2 cellular contexts compared by ENCODE assay signal in genomic region chr6:150233797-150234399, GRCh38.
A peak's percentile ranks its signal among the peaks of the same experiment; 100 is the strongest.
TF ChIP-seq lines count a peak whose summit lies in the region.

No MANE protein-coding gene starts in this region.

TF ChIP-seq in K562, 482 proteins besides CTCF, POLR2A, EP300 and RAD21 (continued from another document):
- TF ChIP-seq, protein P1, sequence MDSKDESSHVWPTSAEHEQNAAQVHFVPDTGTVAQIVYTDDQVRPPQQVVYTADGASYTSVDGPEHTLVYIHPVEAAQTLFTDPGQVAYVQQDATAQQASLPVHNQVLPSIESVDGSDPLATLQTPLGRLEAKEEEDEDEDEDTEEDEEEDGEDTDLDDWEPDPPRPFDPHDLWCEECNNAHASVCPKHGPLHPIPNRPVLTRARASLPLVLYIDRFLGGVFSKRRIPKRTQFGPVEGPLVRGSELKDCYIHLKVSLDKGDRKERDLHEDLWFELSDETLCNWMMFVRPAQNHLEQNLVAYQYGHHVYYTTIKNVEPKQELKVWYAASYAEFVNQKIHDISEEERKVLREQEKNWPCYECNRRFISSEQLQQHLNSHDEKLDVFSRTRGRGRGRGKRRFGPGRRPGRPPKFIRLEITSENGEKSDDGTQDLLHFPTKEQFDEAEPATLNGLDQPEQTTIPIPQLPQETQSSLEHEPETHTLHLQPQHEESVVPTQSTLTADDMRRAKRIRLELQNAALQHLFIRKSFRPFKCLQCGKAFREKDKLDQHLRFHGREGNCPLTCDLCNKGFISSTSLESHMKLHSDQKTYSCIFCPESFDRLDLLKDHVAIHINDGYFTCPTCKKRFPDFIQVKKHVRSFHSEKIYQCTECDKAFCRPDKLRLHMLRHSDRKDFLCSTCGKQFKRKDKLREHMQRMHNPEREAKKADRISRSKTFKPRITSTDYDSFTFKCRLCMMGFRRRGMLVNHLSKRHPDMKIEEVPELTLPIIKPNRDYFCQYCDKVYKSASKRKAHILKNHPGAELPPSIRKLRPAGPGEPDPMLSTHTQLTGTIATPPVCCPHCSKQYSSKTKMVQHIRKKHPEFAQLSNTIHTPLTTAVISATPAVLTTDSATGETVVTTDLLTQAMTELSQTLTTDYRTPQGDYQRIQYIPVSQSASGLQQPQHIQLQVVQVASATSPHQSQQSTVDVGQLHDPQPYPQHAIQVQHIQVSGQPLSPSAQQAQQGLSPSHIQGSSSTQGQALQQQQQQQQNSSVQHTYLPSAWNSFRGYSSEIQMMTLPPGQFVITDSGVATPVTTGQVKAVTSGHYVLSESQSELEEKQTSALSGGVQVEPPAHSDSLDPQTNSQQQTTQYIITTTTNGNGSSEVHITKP (IDR thresholded peaks at IDR 0.05; ENCODE audit: partially characterized antibody) = peak; percentile 74

TF ChIP-seq in SK-N-SH, 30 proteins besides CTCF, POLR2A, EP300 and RAD21 (continued from another document):
- TF ChIP-seq PBX3 (IDR thresholded peaks at IDR 0.05) (no peak), ZBTB33 (IDR thresholded peaks at IDR 0.05; ENCODE audit: borderline replicate concordance, low read depth) (no peak), FOSL2 (IDR thresholded peaks at IDR 0.05; ENCODE audit: borderline replicate concordance, low read depth) (no peak), RFX5 (IDR thresholded peaks at IDR 0.05; ENCODE audit: low read length) (no peak), NFIC (IDR thresholded peaks at IDR 0.05; ENCODE audit: borderline replicate concordance) (no peak), JUND (IDR thresholded peaks at IDR 0.05) (no peak), CHD2 (IDR thresholded peaks at IDR 0.05; ENCODE audit: low read length, partially characterized antibody) (no peak), FOXJ3 (CRISPR knock-in tag; IDR thresholded peaks at IDR 0.05) (no peak), USF1 (IDR thresholded peaks at IDR 0.05; ENCODE audit: borderline replicate concordance, low read depth) (no peak), RXRA (IDR thresholded peaks at IDR 0.05; ENCODE audit: borderline replicate concordance, low read depth) (no peak), TAF1 (IDR thresholded peaks at IDR 0.05; ENCODE audit: borderline replicate concordance, low read depth, low read length) (no peak), YY1 (IDR thresholded peaks at IDR 0.05; ENCODE audit: low read depth) (no peak), TEAD4 (IDR thresholded peaks at IDR 0.05; ENCODE audit: borderline replicate concordance, insufficient read depth) (no peak), GABPA (IDR thresholded peaks at IDR 0.05; ENCODE audit: low read depth) (no peak), TCF12 (IDR thresholded peaks at IDR 0.05) (no peak), FOXM1 (IDR thresholded peaks at IDR 0.05; ENCODE audit: low read depth) (no peak)
- TF ChIP-seq, protein P2, sequence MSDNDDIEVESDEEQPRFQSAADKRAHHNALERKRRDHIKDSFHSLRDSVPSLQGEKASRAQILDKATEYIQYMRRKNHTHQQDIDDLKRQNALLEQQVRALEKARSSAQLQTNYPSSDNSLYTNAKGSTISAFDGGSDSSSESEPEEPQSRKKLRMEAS (IDR thresholded peaks at IDR 0.05; ENCODE audit: low read depth) = no peak
- TF ChIP-seq, protein P3, sequence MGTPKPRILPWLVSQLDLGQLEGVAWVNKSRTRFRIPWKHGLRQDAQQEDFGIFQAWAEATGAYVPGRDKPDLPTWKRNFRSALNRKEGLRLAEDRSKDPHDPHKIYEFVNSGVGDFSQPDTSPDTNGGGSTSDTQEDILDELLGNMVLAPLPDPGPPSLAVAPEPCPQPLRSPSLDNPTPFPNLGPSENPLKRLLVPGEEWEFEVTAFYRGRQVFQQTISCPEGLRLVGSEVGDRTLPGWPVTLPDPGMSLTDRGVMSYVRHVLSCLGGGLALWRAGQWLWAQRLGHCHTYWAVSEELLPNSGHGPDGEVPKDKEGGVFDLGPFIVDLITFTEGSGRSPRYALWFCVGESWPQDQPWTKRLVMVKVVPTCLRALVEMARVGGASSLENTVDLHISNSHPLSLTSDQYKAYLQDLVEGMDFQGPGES (IDR thresholded peaks at IDR 0.05; ENCODE audit: low read depth, low read length) = no peak
